In the genomic region with DNA sequence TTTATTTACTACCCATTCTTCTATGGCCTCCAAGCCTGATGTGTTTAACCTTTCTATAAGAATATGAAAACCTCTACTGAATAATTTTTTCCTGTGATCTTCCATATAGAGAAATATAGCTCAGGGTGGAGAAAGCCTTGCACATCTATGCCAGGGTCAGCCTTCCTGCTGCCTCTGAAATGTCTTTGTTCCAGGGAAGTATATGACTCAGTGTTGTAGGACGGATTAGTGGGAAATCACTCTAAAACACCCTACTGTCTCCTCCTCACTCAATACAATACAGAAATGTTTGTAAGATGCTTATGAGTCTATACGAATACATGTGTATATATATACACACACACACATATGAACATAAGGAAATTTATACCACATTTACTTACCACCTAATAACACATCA, we compare ENCODE assay signal across 26 cellular contexts.
DNase-seq lines count a peak whose midpoint lies in the region; ATAC-seq and TF ChIP-seq lines count a peak whose summit lies in the region.
"Had no signal": no experiment of that assay in that cellular context is flagged by ENCODE, and none has a peak within 500 bp of the region (broad histone marks: within the 10 kb centered on the region; RNA-seq: fewer than 3 reads in every experiment).

No MANE protein-coding gene starts in this region.

- no peak overlapping the region for H3K4me2 ChIP-seq in PC-3 (ENCODE audit: low read length)
- H3K4me2 ChIP-seq: GM23338 had no signal

- intact Hi-C loops in PC-3 (cut with micrococcal nuclease) = loop anchor here (5.0 to 10.0 kb wide), 3 partner anchors 175 to 1002 kb away; no protein-coding TSS in a partner anchor

- no peaks in the 10 kb centered on the region for H3K27me3 ChIP-seq in PC-3 (ENCODE audit: low read length)

- no peak overlapping the region for H2AFZ ChIP-seq in PC-3 (ENCODE audit: low read length)
- H2AFZ ChIP-seq: GM23338 had no signal

- POLR2A ChIA-PET in PC-3 (lab: Charles Lee; ENCODE audit: unreplicated experiment) = no interaction called here

- no peak for TF ChIP-seq CTCF in PC-3 (conservative IDR thresholded peaks at IDR 0.05; ENCODE audit: low read depth, low read length)
- no peak for TF ChIP-seq CTCF in choroid plexus epithelial cell (conservative IDR thresholded peaks at IDR 0.05; ENCODE audit: low read depth, low read length)

- ATAC-seq in PC-3 (peak; percentile 52), GM18858 (IDR thresholded peaks at IDR 0.05; ENCODE audit: unreplicated experiment) (no peak), HG03045 (IDR thresholded peaks at IDR 0.05; ENCODE audit: unreplicated experiment) (no peak)
- ATAC-seq: GM23338, HepG2, K562, Panc1 had no signal

- H3K4me3 ChIP-seq in PC-3 (ENCODE audit: low read length) (no peak overlapping the region), choroid plexus epithelial cell (ENCODE audit: low read depth, low read length) (no peak overlapping the region)
- H3K4me3 ChIP-seq: GM23338, HAP-1, K562 had no signal

- no peaks in the 10 kb centered on the region for H4K20me1 ChIP-seq in PC-3 (ENCODE audit: low read length)

- no peaks in the 10 kb centered on the region for H3K36me3 ChIP-seq in PC-3 (ENCODE audit: low read depth, low read length)
- H3K36me3 ChIP-seq: HAP-1 had no signal

- H3K9me3 ChIP-seq in PC-3 (ENCODE audit: low read length) = no peaks in the 10 kb centered on the region
- H3K9me3 ChIP-seq: Caco-2, HAP-1 had no signal

- H3K27ac ChIP-seq in PC-3 (ENCODE audit: low read length) = no peak overlapping the region
- H3K27ac ChIP-seq: RWPE1 had no signal

- DNase-seq in HT1080 (ENCODE audit: low read depth) (peak; percentile 27), PC-3 (no peak), choroid plexus epithelial cell (ENCODE audit: low read depth) (peak; percentile 8), NAMALWA (ENCODE audit: low spot score) (no peak), pons (ENCODE audit: low spot score) (no peak)
- DNase-seq: C1 segment of cervical spinal cord; Caco-2; CD4-positive, alpha-beta memory T cell; DMS 273 treated with DMSO at 0.1 percent for 48 hours; DND-41; Kasumi-1; MV-4-11; NCI-H1105 treated with DMSO at 0.1 percent for 48 hours; NCI-H146; NCI-H1930; NCI-H2107; NCI-H526; SHP77 treated with DMSO at 0.1 percent for 48 hours had no signal

- no peaks in the 10 kb centered on the region for H3K9me2 ChIP-seq in PC-3 (replicated peaks; ENCODE audit: low read length)

- no TSS peak for BruUV-seq in PC-3 (replicated peaks; lab: Mats Ljungman, UMichigan)

- peaks cover 10% of the 10 kb centered on the region for H3K4me1 ChIP-seq in PC-3 (ENCODE audit: insufficient read depth, low read length)
- H3K4me1 ChIP-seq: Caco-2, HAP-1 had no signal

- CTCF ChIA-PET in PC-3 (lab: Charles Lee) = no interaction called here

- H3F3A ChIP-seq in PC-3 (ENCODE audit: low read length, unreplicated experiment) = no peaks in the 10 kb centered on the region

- no peaks in the 10 kb centered on the region for H3K79me2 ChIP-seq in PC-3 (ENCODE audit: low read length)

- no peak overlapping the region for H3K9ac ChIP-seq in PC-3 (ENCODE audit: low read length)

Comparison
In these comparisons a context has a peak if more than half of its experiments do, and no peak if none do; other contexts are left out.
1. DNase-seq: peak in HT1080 (single experiment) and choroid plexus epithelial cell (single experiment); none in PC-3 (single experiment), NAMALWA (single experiment) and pons (single experiment).